22 cellular contexts compared by ENCODE assay signal in genomic region chrX:132384301-132384700, GRCh38.
"Had no signal": no experiment of that assay in that cellular context is flagged by ENCODE, and none has a peak within 500 bp of the region (broad histone marks: within the 10 kb centered on the region; RNA-seq: fewer than 3 reads in every experiment).

No MANE protein-coding gene starts in this region.

- ATAC-seq: stimulated activated effector memory CD8-positive, alpha-beta T cell treated with anti-CD3 and anti-CD28 coated beads, Interleukin-12 subunit alpha, Interleukin-12 subunit beta, amount 100 ng/mL, for 72 hours; stimulated activated memory B cell treated with anti-CD40 and anti-IgM and Interleukin-4, amounts not matched to agents 10 μg/mL and 1 μg/mL and 100 μg/mL, for 72 hours; stimulated activated naive B cell treated with anti-CD40 and anti-IgM and Interleukin-4, amounts not matched to agents 10 μg/mL and 1 μg/mL and 100 μg/mL, for 72 hours; stimulated activated naive CD8-positive, alpha-beta T cell treated with anti-CD3 and anti-CD28 coated beads, Interleukin-15, amount 100 ng/mL, for 72 hours; stimulated activated naive CD8-positive, alpha-beta T cell treated with anti-CD3 and anti-CD28 coated beads, Interleukin-15, Interleukin-2, amounts not matched to agents 100 U/mL and 50 U/mL, for 24 hours; upper lobe of right lung had no signal

- DNase-seq: stimulated activated CD4-positive, alpha-beta T cell treated with anti-CD3 and anti-CD28 coated beads, Interleukin-2, amount 100 ng/mL, for 48 hours; stimulated activated CD4-positive, alpha-beta T cell treated with anti-CD3 and anti-CD28 coated beads, Interleukin-4, amount 100 ng/mL, for 1 hour; stimulated activated CD4-positive, alpha-beta T cell treated with anti-CD3 and anti-CD28 coated beads, Interleukin-4, amount 100 ng/mL, for 24 hours; stimulated activated CD4-positive, alpha-beta T cell treated with anti-CD3 and anti-CD28 coated beads, Interleukin-4, amount 100 ng/mL, for 4 hours; stimulated activated CD8-positive, alpha-beta memory T cell treated with anti-CD3 and anti-CD28 coated beads, Interleukin-4, amount 100 ng/mL, for 48 hours; stimulated activated naive B cell treated with anti-CD40 and anti-IgM and Interleukin-4, amounts not matched to agents 10 μg/mL and 1 μg/mL and 100 μg/mL, for 72 hours; stimulated activated naive CD4-positive, alpha-beta T cell; stimulated activated naive CD4-positive, alpha-beta T cell treated with Interleukin-2 at 50 U/mL for 16 hours; stimulated activated naive CD8-positive, alpha-beta T cell treated with anti-CD3 and anti-CD28 coated beads, Interleukin-15, amount 100 ng/mL, for 72 hours; stimulated activated naive CD8-positive, alpha-beta T cell treated with anti-CD3 and anti-CD28 coated beads, Interleukin-15, Interleukin-2, amounts not matched to agents 100 U/mL and 50 U/mL, for 24 hours; stomach; substantia nigra; testis; thyroid gland; tibial artery; transverse colon; trophoblast cell; upper lobe of left lung; upper lobe of right lung; uterus had no signal
